ENCODE assay signal across 19 cellular contexts in genomic region chr2:187900023-187900422, GRCh38.
DNase-seq lines count a peak whose midpoint lies in the region; ATAC-seq, FAIRE-seq and TF ChIP-seq lines count a peak whose summit lies in the region.
"Had no signal": no experiment of that assay in that cellular context is flagged by ENCODE, and none has a peak within 500 bp of the region (broad histone marks: within the 10 kb centered on the region; RNA-seq: fewer than 3 reads in every experiment).

No MANE protein-coding gene starts in this region.

- no peaks in the 10 kb centered on the region for H3K79me1 ChIP-seq in IMR-90 (ENCODE audit: low read depth in 1 of 2, low read length in 2 of 2)

- H3K4me1 ChIP-seq in IMR-90 (ENCODE audit: control insufficient read depth, insufficient read depth, low read length), result no peaks in the 10 kb centered on the region
- no peaks in the 10 kb centered on the region for H3K4me1 ChIP-seq in foreskin keratinocyte
- no peaks in the 10 kb centered on the region for H3K4me1 ChIP-seq in tibial nerve
- no peaks in the 10 kb centered on the region for H3K4me1 ChIP-seq in esophagus muscularis mucosa
- H3K4me1 ChIP-seq: BLaER1 had no signal

- H2AFZ ChIP-seq in IMR-90 (replicated peaks; ENCODE audit: low read length, poor library complexity), result no peak overlapping the region

- no peak overlapping the region for H3K14ac ChIP-seq in IMR-90 (replicated peaks; ENCODE audit: low read depth, low read length)

- H3K27ac ChIP-seq in IMR-90 (ENCODE audit: insufficient read depth, low read length) (no peak overlapping the region), foreskin keratinocyte (no peak overlapping the region), tibial nerve (no peak overlapping the region), esophagus muscularis mucosa (replicated peaks in 1 of 4) (no peak overlapping the region)
- H3K27ac ChIP-seq: BLaER1, HL-60 had no signal

- no peak overlapping the region for H3K4me2 ChIP-seq in IMR-90 (ENCODE audit: low read depth, low read length)
- H3K4me2 ChIP-seq: BLaER1 had no signal

- H2BK5ac ChIP-seq in IMR-90 (ENCODE audit: low read depth, low read length, poor library complexity, severe bottlenecking), result no peak overlapping the region

- dilution Hi-C loops in IMR-90 (cut with HindIII; ENCODE audit: low sequenced_read_pairs, unreplicated experiment), result no loop called here

- TF ChIP-seq RAD21 in IMR-90 (IDR thresholded peaks at IDR 0.05; ENCODE audit: low read length), result no peak

- no peak overlapping the region for H3K9ac ChIP-seq in IMR-90 (ENCODE audit: low read depth, low read length)
- H3K9ac ChIP-seq: BLaER1 had no signal

- in situ Hi-C loops in IMR-90 (cut with MboI; ENCODE audit: low sequenced_read_pairs), result no loop called here

- no peak for TF ChIP-seq EP300 in tibial nerve (IDR thresholded peaks at IDR 0.05)
- no peak for TF ChIP-seq EP300 in esophagus muscularis mucosa (IDR thresholded peaks at IDR 0.05)

- H4K5ac ChIP-seq in IMR-90 (ENCODE audit: low read depth, low read length), result no peak overlapping the region

- no peak overlapping the region for H3K18ac ChIP-seq in IMR-90 (ENCODE audit: low read depth, low read length)

- TF ChIP-seq CTCF in IMR-90 (conservative IDR thresholded peaks at IDR 0.05; ENCODE audit: low read depth, low read length) (no peak), foreskin keratinocyte (conservative IDR thresholded peaks at IDR 0.05) (no peak), tibial nerve (IDR thresholded peaks at IDR 0.05) (no peak), esophagus muscularis mucosa (IDR thresholded peaks at IDR 0.05) (no peak)

- H3K4ac ChIP-seq in IMR-90 (ENCODE audit: low read depth, low read length), result no peak overlapping the region

- intact Hi-C loops in IMR-90 (cut with micrococcal nuclease), result no loop called here
- intact Hi-C loops in esophagus muscularis mucosa (cut with DNase I), result no loop called here

- H3K4me3 ChIP-seq in IMR-90 (ENCODE audit: insufficient read depth, low read depth, low read length) (no peak overlapping the region), tibial nerve (no peak overlapping the region), esophagus muscularis mucosa (no peak overlapping the region)
- H3K4me3 ChIP-seq: BLaER1 had no signal

- H3K9me1 ChIP-seq in IMR-90 (ENCODE audit: insufficient read depth, low read length), result no peaks in the 10 kb centered on the region

- no peak overlapping the region for H3K23ac ChIP-seq in IMR-90 (ENCODE audit: low read depth, low read length)

- no peak overlapping the region for H2AK5ac ChIP-seq in IMR-90 (ENCODE audit: low read depth, low read length)

- no peaks in the 10 kb centered on the region for H4K20me1 ChIP-seq in IMR-90 (ENCODE audit: insufficient read depth, low read length)
- H4K20me1 ChIP-seq: BLaER1 had no signal

- no peak overlapping the region for H2AK9ac ChIP-seq in IMR-90 (replicated peaks; ENCODE audit: low read depth, low read length, poor library complexity)

- no peaks in the 10 kb centered on the region for H3K27me3 ChIP-seq in IMR-90 (ENCODE audit: control insufficient read depth, insufficient read depth, low read length)
- no peaks in the 10 kb centered on the region for H3K27me3 ChIP-seq in foreskin keratinocyte
- H3K27me3 ChIP-seq in tibial nerve, result no peaks in the 10 kb centered on the region
- no peaks in the 10 kb centered on the region for H3K27me3 ChIP-seq in esophagus muscularis mucosa
- H3K27me3 ChIP-seq: BLaER1 had no signal

- no peaks in the 10 kb centered on the region for H3K9me3 ChIP-seq in IMR-90 (ENCODE audit: control insufficient read depth, insufficient read depth, low read length)
- peaks cover 0 to 3% (median 0%) of the 10 kb centered on the region in 4 donors for H3K9me3 ChIP-seq in tibial nerve
- H3K9me3 ChIP-seq in esophagus muscularis mucosa, result no peaks in the 10 kb centered on the region
- H3K9me3 ChIP-seq: BLaER1 had no signal

- ATAC-seq in IMR-90 (ENCODE audit: low read depth) (peak; percentile 67), foreskin keratinocyte (peak; percentile 83)

- H2BK120ac ChIP-seq in IMR-90 (ENCODE audit: low read depth, low read length), result no peak overlapping the region

- H3K36me3 ChIP-seq in IMR-90 (ENCODE audit: control insufficient read depth, insufficient read depth, low read length) (no peaks in the 10 kb centered on the region), tibial nerve (no peaks in the 10 kb centered on the region), esophagus muscularis mucosa (no peaks in the 10 kb centered on the region)
- H3K36me3 ChIP-seq: BLaER1 had no signal

- H3K56ac ChIP-seq in IMR-90 (ENCODE audit: extremely low read depth, insufficient read depth, low read length), result no peak overlapping the region

- no peak overlapping the region for H4K91ac ChIP-seq in IMR-90 (ENCODE audit: insufficient read depth, low read depth, low read length)

- DNase-seq in EH (ENCODE audit: low read depth) (peak; percentile 36), IMR-90 (peak; percentile 46), astrocyte of the hippocampus (ENCODE audit: low read depth, low spot score) (peak; percentile 10), foreskin keratinocyte (peak; percentile 16 to 53), tibial nerve (ENCODE audit: low spot score in 2 of 2) (no peak), esophagus muscularis mucosa (ENCODE audit: extremely low spot score) (no peak), urothelium cell line (ENCODE audit: low spot score) (no peak)
- DNase-seq in activated CD4-positive, alpha-beta T cell treated with anti-CD3 and anti-CD28 coated beads, Interleukin-2, amount 50 U/mL, for 4 hours, result no peak
- DNase-seq: CD4-positive, alpha-beta memory T cell; H7; MM.1S; NCI-H1092; NCI-H1436 treated with DMSO at 0.1 percent for 48 hours; NCI-H2029; NCI-H2171; NCI-H526 had no signal

- no peak overlapping the region for H4K8ac ChIP-seq in IMR-90 (ENCODE audit: low read depth in 2 of 2, low read length in 2 of 2)

- CTCF ChIA-PET in IMR-90 (lab: Yijun Ruan, JAX), result interaction anchor here (0.7 kb wide), 1 partner anchor 796 kb away, joined by 6 read pairs; no protein-coding TSS in a partner anchor

- FAIRE-seq in urothelium cell line (lab: Jason Lieb, UNC), result no peak
- FAIRE-seq: A204.1 had no signal

- no peak overlapping the region for H2BK15ac ChIP-seq in IMR-90 (ENCODE audit: low read depth, low read length)

- no TSS peak for BruUV-seq in IMR-90 (replicated peaks; lab: Mats Ljungman, UMichigan)

- no peak overlapping the region for H2BK20ac ChIP-seq in IMR-90 (ENCODE audit: low read depth, low read length)

- POLR2A ChIA-PET in IMR-90 (lab: Charles Lee; ENCODE audit: unreplicated experiment), result no interaction called here

- TF ChIP-seq POLR2A in IMR-90 (IDR thresholded peaks at IDR 0.05; ENCODE audit: low read depth, low read length), result no peak
- TF ChIP-seq POLR2A in tibial nerve (IDR thresholded peaks at IDR 0.05), result no peak
- TF ChIP-seq POLR2A in esophagus muscularis mucosa (IDR thresholded peaks at IDR 0.05; ENCODE audit: low read depth), result no peak

TF ChIP-seq in IMR-90, 13 proteins besides CTCF, POLR2A, EP300 and RAD21:
- TF ChIP-seq MXI1 (IDR thresholded peaks at IDR 0.05; ENCODE audit: borderline replicate concordance, low read depth, low read length), result no peak
TF ChIP-seq in IMR-90: peak in this region for 0.

Comparison
In these comparisons a context has a peak if more than half of its experiments do, and no peak if none do; other contexts are left out.
1. DNase-seq: peak in EH (single experiment), IMR-90 (single experiment), astrocyte of the hippocampus (single experiment) and foreskin keratinocyte (2 of 2); none in tibial nerve (0 of 2), esophagus muscularis mucosa (single experiment), activated CD4-positive, alpha-beta T cell treated with anti-CD3 and anti-CD28 coated beads, Interleukin-2, amount 50 U/mL, for 4 hours (0 of 2) and urothelium cell line (single experiment).